In the genomic region with DNA sequence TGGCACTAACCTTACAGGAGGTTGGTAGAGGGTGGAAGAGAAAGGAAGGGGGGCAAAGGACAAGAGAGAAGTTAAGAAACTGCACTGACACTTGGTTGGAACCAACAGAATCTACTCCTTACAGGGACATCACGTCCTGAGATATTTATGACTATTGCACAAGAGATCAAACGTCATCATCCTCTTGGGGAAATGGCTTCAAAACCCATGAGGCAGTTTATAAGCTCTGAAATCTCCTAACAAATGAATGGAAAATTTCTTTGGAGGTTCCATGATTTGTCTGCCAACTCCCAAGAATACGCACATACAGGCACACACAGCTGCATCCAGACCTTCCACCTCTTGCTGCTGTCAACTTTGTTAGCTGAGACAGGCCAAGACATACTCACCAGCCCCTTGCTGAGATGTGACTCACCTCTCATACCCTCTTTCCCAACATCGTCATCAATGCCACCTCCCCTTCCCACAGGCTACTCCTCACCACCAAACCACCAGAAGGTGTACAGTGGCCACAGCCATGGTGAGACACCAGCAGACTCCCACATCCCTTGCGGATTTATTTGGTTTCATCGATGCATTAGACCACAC, we compare ENCODE assay signal across 8 cellular contexts.
A peak's percentile ranks its signal among the peaks of the same experiment; 100 is the strongest.
DNase-seq lines count a peak whose midpoint lies in the region; ATAC-seq and TF ChIP-seq lines count a peak whose summit lies in the region.

No MANE protein-coding gene starts in this region.

- no peaks in the 10 kb centered on the region for H3K27me3 ChIP-seq in adrenal gland

- peaks cover 9 to 11% of the 10 kb centered on the region in 2 donors for H3K4me1 ChIP-seq in adrenal gland (replicated peaks in 1 of 2)

- peak overlapping the region in 3 of 5 donors; percentile 4 to 66 (median 42) for H3K27ac ChIP-seq in adrenal gland

- ATAC-seq in GM18861 (IDR thresholded peaks at IDR 0.05; ENCODE audit: unreplicated experiment): no peak
- no peak for ATAC-seq in HG03175 (IDR thresholded peaks at IDR 0.05; ENCODE audit: unreplicated experiment)
- no peak for ATAC-seq in left lobe of liver
- ATAC-seq in HG03469 (IDR thresholded peaks at IDR 0.05; ENCODE audit: unreplicated experiment): no peak

- no peaks in the 10 kb centered on the region for H3K36me3 Mint-ChIP-seq in HFFc6 (ENCODE audit: low read depth)

- H3K27me3 Mint-ChIP-seq in HFFc6 (ENCODE audit: insufficient read depth): peaks cover 3% of the 10 kb centered on the region

- WGBS in adrenal gland, 4 donors: 53 to 67% (median 58%) methylated on average over 6 of the region's 6 CpGs

- intact Hi-C loops in adrenal gland (cut with DNase I): no loop called here

- no peaks in the 10 kb centered on the region for H3K9me3 Mint-ChIP-seq in HFFc6

- no peaks in the 10 kb centered on the region for H3K9me3 ChIP-seq in adrenal gland (replicated peaks in 1 of 3)

- H3K27ac Mint-ChIP-seq in HFFc6: no peak overlapping the region

- TF ChIP-seq CTCF in HFFc6 (IDR thresholded peaks at IDR 0.05) (no peak), adrenal gland (IDR thresholded peaks at IDR 0.05) (no peak)

- H3K36me3 ChIP-seq in adrenal gland (replicated peaks in 1 of 2): no peaks in the 10 kb centered on the region

- peaks cover 17% of the 10 kb centered on the region for H3K4me1 Mint-ChIP-seq in HFFc6 (ENCODE audit: low read depth)

- H3K4me3 Mint-ChIP-seq in HFFc6: no peak overlapping the region

- DNase-seq in AG08395 (ENCODE audit: low spot score): peak; percentile 53
- peak; percentile 32 for DNase-seq in HFFc6
- peak in 5 of 7 donors; percentile 22 to 49 (median 39) for DNase-seq in adrenal gland
- peak; percentile 95 for DNase-seq in kidney tubule cell (ENCODE audit: low spot score)
- no peak for DNase-seq in left lobe of liver (ENCODE audit: low spot score)

- no peak overlapping the region for H3K4me3 ChIP-seq in adrenal gland

- TF ChIP-seq POLR2A in adrenal gland (IDR thresholded peaks at IDR 0.05): no peak
